In the genomic region with DNA sequence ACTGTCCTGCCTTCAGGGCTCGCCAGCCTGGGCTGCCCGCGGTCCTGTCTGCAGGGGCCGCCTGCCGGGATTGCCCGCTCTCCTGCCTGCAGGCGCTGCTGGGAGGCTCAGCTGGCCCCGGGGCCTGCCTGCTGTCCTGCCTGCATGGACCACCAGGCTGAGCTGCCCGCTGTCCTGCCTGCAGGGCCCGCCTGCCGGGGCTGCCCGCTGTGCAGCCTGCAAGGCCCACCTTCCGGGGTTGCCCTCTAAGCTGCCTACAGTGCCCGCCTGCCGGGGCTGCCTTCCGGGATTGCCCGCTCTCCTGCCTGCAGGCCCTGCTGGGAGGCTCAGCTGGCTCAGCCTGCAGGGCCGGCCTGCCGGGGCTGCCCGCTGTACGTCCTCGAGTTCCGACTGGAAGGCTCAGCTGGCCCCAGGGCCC, we compare ENCODE assay signal across 8 cellular contexts.
A peak's percentile ranks its signal among the peaks of the same experiment; 100 is the strongest.
DNase-seq lines count a peak whose midpoint lies in the region; ATAC-seq and TF ChIP-seq lines count a peak whose summit lies in the region.

No MANE protein-coding gene starts in this region.

- TF ChIP-seq RAD21 in Ishikawa (IDR thresholded peaks at IDR 0.05; ENCODE audit: low read depth), result no peak

- H3K4me3 ChIP-seq in muscle layer of duodenum (ENCODE audit: low read depth in 1 of 2, low read length in 2 of 2), result peak overlapping the region; percentile 37 to 60
- peak overlapping the region; percentile 59 for H3K4me3 ChIP-seq in upper lobe of right lung

- H3K4me1 Mint-ChIP-seq in activated naive CD4-positive, alpha-beta T cell treated with anti-CD3 and anti-CD28 coated beads for 36 hours (ENCODE audit: low read depth), result no peaks in the 10 kb centered on the region

- H3K27me3 ChIP-seq in muscle layer of duodenum (ENCODE audit: low read depth, low read length) (no peaks in the 10 kb centered on the region), upper lobe of right lung (no peaks in the 10 kb centered on the region)

- intact Hi-C loops in activated naive CD4-positive, alpha-beta T cell treated with anti-CD3 and anti-CD28 coated beads for 36 hours (cut with micrococcal nuclease), result loop anchor here (2.0 kb wide), 1 partner anchor 190 kb away; a partner anchor contains a TSS
- intact Hi-C loops in upper lobe of right lung (cut with DNase I), result no loop called here

- H3K4me1 ChIP-seq in muscle layer of duodenum (ENCODE audit: control insufficient read depth in 1 of 2, insufficient read depth in 2 of 2, low read length in 2 of 2), result no peaks in the 10 kb centered on the region
- H3K4me1 ChIP-seq in upper lobe of right lung, result peaks cover 10% of the 10 kb centered on the region

- CTCF ChIA-PET in activated naive CD4-positive, alpha-beta T cell treated with anti-CD3 and anti-CD28 coated beads for 36 hours (lab: Charles Lee), result no interaction called here
- CTCF ChIA-PET in HEK293T (lab: Yijun Ruan, JAX), result no interaction called here

- H3K9me3 Mint-ChIP-seq in activated naive CD4-positive, alpha-beta T cell treated with anti-CD3 and anti-CD28 coated beads for 36 hours, result peaks cover 41% of the 10 kb centered on the region

- peak overlapping the region; percentile 71 for H3K4me3 Mint-ChIP-seq in activated naive CD4-positive, alpha-beta T cell treated with anti-CD3 and anti-CD28 coated beads for 36 hours

- no peak for TF ChIP-seq CTCF in upper lobe of right lung (IDR thresholded peaks at IDR 0.05)

- H3K27me3 Mint-ChIP-seq in activated naive CD4-positive, alpha-beta T cell treated with anti-CD3 and anti-CD28 coated beads for 36 hours (ENCODE audit: low read depth), result peaks cover 6% of the 10 kb centered on the region

- no peak for TF ChIP-seq EP300 in Ishikawa (IDR thresholded peaks at IDR 0.05; ENCODE audit: borderline replicate concordance)

- POLR2A ChIA-PET in HEK293T (lab: Yijun Ruan, JAX), result no interaction called here

- no peak overlapping the region for H3K27ac ChIP-seq in muscle layer of duodenum (ENCODE audit: low read length)
- peak overlapping the region; percentile 89 for H3K27ac ChIP-seq in upper lobe of right lung

- ATAC-seq in upper lobe of right lung (peak; percentile 83), HG03025 (IDR thresholded peaks at IDR 0.05; ENCODE audit: low FRiP score, unreplicated experiment) (no peak)

- H3K36me3 Mint-ChIP-seq in activated naive CD4-positive, alpha-beta T cell treated with anti-CD3 and anti-CD28 coated beads for 36 hours (ENCODE audit: low read depth), result peaks cover 13% of the 10 kb centered on the region

- H3K9me3 ChIP-seq in muscle layer of duodenum (ENCODE audit: control insufficient read depth in 1 of 2, low read length in 2 of 2), result peaks cover 16 to 45% of the 10 kb centered on the region in 2 donors
- peaks cover 23% of the 10 kb centered on the region for H3K9me3 ChIP-seq in upper lobe of right lung

- H3K27ac Mint-ChIP-seq in activated naive CD4-positive, alpha-beta T cell treated with anti-CD3 and anti-CD28 coated beads for 36 hours, result no peak overlapping the region

- H3K36me3 ChIP-seq in muscle layer of duodenum (ENCODE audit: control insufficient read depth in 1 of 2, insufficient read depth in 2 of 2, low read length in 2 of 2) (no peaks in the 10 kb centered on the region), upper lobe of right lung (no peaks in the 10 kb centered on the region)

- DNase-seq in GF-D8 (lab: John Stamatoyannopoulos, UW) (peak; percentile 12), upper lobe of right lung (peak; percentile 85), NCI-H524 (lab: John Stamatoyannopoulos, UW) (no peak), HEK293T (ENCODE audit: extremely low spot score) (no peak)
- DNase-seq in activated naive CD4-positive, alpha-beta T cell treated with anti-CD3 and anti-CD28 coated beads for 36 hours, result peak; percentile 25

TF ChIP-seq in Ishikawa, 13 proteins besides CTCF, POLR2A, EP300 and RAD21:
- TF ChIP-seq TCF12 (IDR thresholded peaks at IDR 0.05; ENCODE audit: low read depth) (no peak), TAF1 (IDR thresholded peaks at IDR 0.05; ENCODE audit: low read depth) (0 out of 2 replicates have a peak, but pooled peaks have one; percentile 33), EGR1 (IDR thresholded peaks at IDR 0.05) (no peak), CEBPB (IDR thresholded peaks at IDR 0.05) (no peak), ZBTB7A (IDR thresholded peaks at IDR 0.05; ENCODE audit: low read depth) (no peak)

TF ChIP-seq in HEK293T, 16 proteins besides CTCF, POLR2A, EP300 and RAD21:
- TF ChIP-seq SP1 (IDR thresholded peaks at IDR 0.05), result no peak
- no peak for TF ChIP-seq BHLHE40 (IDR thresholded peaks at IDR 0.05; ENCODE audit: borderline replicate concordance)
- no peak for TF ChIP-seq TARDBP (IDR thresholded peaks at IDR 0.05)
- TF ChIP-seq NFRKB (IDR thresholded peaks at IDR 0.05), result no peak
- TF ChIP-seq HDGF (IDR thresholded peaks at IDR 0.05; ENCODE audit: borderline replicate concordance), result no peak
- no peak for TF ChIP-seq SUZ12 (IDR thresholded peaks at IDR 0.05)
- TF ChIP-seq L3MBTL2 (conservative IDR thresholded peaks at IDR 0.05), result no peak
- no peak for TF ChIP-seq ZNF384 (IDR thresholded peaks at IDR 0.05)
- TF ChIP-seq ELF4 (IDR thresholded peaks at IDR 0.05), result no peak
- TF ChIP-seq, protein P1, sequence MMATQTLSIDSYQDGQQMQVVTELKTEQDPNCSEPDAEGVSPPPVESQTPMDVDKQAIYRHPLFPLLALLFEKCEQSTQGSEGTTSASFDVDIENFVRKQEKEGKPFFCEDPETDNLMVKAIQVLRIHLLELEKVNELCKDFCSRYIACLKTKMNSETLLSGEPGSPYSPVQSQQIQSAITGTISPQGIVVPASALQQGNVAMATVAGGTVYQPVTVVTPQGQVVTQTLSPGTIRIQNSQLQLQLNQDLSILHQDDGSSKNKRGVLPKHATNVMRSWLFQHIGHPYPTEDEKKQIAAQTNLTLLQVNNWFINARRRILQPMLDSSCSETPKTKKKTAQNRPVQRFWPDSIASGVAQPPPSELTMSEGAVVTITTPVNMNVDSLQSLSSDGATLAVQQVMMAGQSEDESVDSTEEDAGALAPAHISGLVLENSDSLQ (IDR thresholded peaks at IDR 0.05), result no peak
- no peak for TF ChIP-seq LEF1 (IDR thresholded peaks at IDR 0.05; ENCODE audit: borderline replicate concordance)
- TF ChIP-seq FOXM1 (IDR thresholded peaks at IDR 0.05; ENCODE audit: borderline replicate concordance), result no peak
- TF ChIP-seq FOXK2 (IDR thresholded peaks at IDR 0.05), result no peak
- TF ChIP-seq ARNT (IDR thresholded peaks at IDR 0.05), result no peak
- TF ChIP-seq FOXA1 (IDR thresholded peaks at IDR 0.05), result no peak
- no peak for TF ChIP-seq CTBP1 (IDR thresholded peaks at IDR 0.05; ENCODE audit: borderline replicate concordance)

Comparison
In these comparisons a context has a peak if more than half of its experiments do, and no peak if none do; other contexts are left out.
1. DNase-seq: peak in GF-D8 (single experiment), activated naive CD4-positive, alpha-beta T cell treated with anti-CD3 and anti-CD28 coated beads for 36 hours (single experiment) and upper lobe of right lung (single experiment); none in NCI-H524 (0 of 2) and HEK293T (single experiment).